9 cellular contexts compared by ENCODE assay signal in the genomic region with DNA sequence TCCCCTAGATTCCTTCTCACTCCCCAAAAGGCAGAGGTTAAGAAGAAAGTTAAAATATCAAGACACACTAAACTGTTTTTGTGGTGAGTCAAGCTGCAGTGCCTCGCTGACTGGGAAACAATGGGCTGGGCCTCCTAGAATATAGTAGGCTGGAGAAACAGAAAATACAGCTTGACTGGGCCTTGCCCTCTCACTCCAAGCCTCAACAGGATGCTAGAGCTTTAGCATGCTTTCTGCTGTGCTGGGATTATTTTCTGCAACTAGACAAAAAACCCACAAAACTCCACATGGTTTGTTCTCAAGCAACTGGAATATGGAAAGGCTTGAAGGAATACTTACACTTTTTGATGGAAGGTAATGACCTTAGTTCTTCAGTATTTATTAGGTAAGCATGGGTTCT. TPM values are rescaled to one million over a fixed set of nuclear protein-coding genes. Genes with fewer than 3 reads are reported as not detected.
DNase-seq lines count a peak whose midpoint lies in the region; ATAC-seq and TF ChIP-seq lines count a peak whose summit lies in the region.
"Had no signal": no experiment of that assay in that cellular context is flagged by ENCODE, and none has a peak within 500 bp of the region (broad histone marks: within the 10 kb centered on the region; RNA-seq: fewer than 3 reads in every experiment).

No MANE protein-coding gene starts in this region.

- POLR2A ChIA-PET in GM10248 (lab: Yijun Ruan, JAX), result no interaction called here

- CTCF ChIA-PET in GM10248 (lab: Yijun Ruan, JAX), result interaction anchor here (1.2 to 2.2 kb wide), 5 partner anchors 8 to 30 kb away, joined by 3 to 5 read pairs (median 4); no protein-coding TSS in a partner anchor

- peaks cover 17% of the 10 kb centered on the region for H3F3A ChIP-seq in neural progenitor cell (ENCODE audit: low read depth)

- DNase-seq in AG20443 (ENCODE audit: low spot score) (peak; percentile 67), Peyer's patch (peak in 1 of 3 donors; percentile 41), neural progenitor cell (ENCODE audit: low spot score) (peak; percentile 42), NCI-H748 treated with DMSO at 0.1 percent for 48 hours (lab: John Stamatoyannopoulos, UW) (no peak), GM10248 (ENCODE audit: extremely low spot score) (no peak), NCI-H82 treated with DMSO at 0.1 percent for 48 hours (lab: John Stamatoyannopoulos, UW; ENCODE audit: unreplicated experiment) (no peak), iPS-NIHi11 (ENCODE audit: low spot score) (no peak)
- DNase-seq: NCI-H82 had no signal

- no peaks in the 10 kb centered on the region for H3K9me3 Mint-ChIP-seq in neural progenitor cell

- H4K20me1 ChIP-seq in neural progenitor cell (ENCODE audit: low read depth), result peaks cover 29% of the 10 kb centered on the region

- H3K27ac Mint-ChIP-seq in neural progenitor cell, result peak overlapping the region; percentile 67

- peaks cover 0 to 79% (median 29%) of the 10 kb centered on the region in 4 donors for H3K4me1 ChIP-seq in Peyer's patch
- H3K4me1 ChIP-seq in neural progenitor cell, result peaks cover 34% of the 10 kb centered on the region

- H2AFZ ChIP-seq in neural progenitor cell (replicated peaks), result no peak overlapping the region

- no peak overlapping the region for H3K9ac ChIP-seq in neural progenitor cell

- peaks cover 0 to 4% (median 0%) of the 10 kb centered on the region in 3 donors for H3K36me3 ChIP-seq in Peyer's patch
- no peaks in the 10 kb centered on the region for H3K36me3 ChIP-seq in neural progenitor cell

- no peak for TF ChIP-seq CTCF in Peyer's patch (IDR thresholded peaks at IDR 0.05)
- TF ChIP-seq CTCF in neural progenitor cell (IDR thresholded peaks at IDR 0.05), result no peak
- TF ChIP-seq CTCF in GM10248 (IDR thresholded peaks at IDR 0.05; ENCODE audit: control extremely low read depth, extremely low read depth, low read depth, missing control alignments), result no peak

- H3K79me2 ChIP-seq in neural progenitor cell (ENCODE audit: low read depth), result peaks cover 47% of the 10 kb centered on the region

- H3K4me3 ChIP-seq in Peyer's patch (peak overlapping the region in 1 of 4 donors; percentile 0), neural progenitor cell (no peak overlapping the region)

- H3K9me3 ChIP-seq in Peyer's patch (no peaks in the 10 kb centered on the region), neural progenitor cell (ENCODE audit: low read depth) (no peaks in the 10 kb centered on the region)

- no peaks in the 10 kb centered on the region for H3K27me3 ChIP-seq in Peyer's patch
- no peaks in the 10 kb centered on the region for H3K27me3 ChIP-seq in neural progenitor cell

- TF ChIP-seq POLR2A in Peyer's patch (IDR thresholded peaks at IDR 0.05), result no peak

- no peaks in the 10 kb centered on the region for H3K27me3 Mint-ChIP-seq in neural progenitor cell (ENCODE audit: insufficient read depth, low read depth)

- H3K4me1 Mint-ChIP-seq in neural progenitor cell, result peaks cover 52% of the 10 kb centered on the region

- ATAC-seq in esophagus mucosa, result peak; percentile 76

- peak overlapping the region; percentile 72 to 86 (median 76) for H3K27ac ChIP-seq in Peyer's patch
- H3K27ac ChIP-seq in neural progenitor cell, result peak overlapping the region; percentile 83

- peak overlapping the region; percentile 70 for H3K4me2 ChIP-seq in neural progenitor cell

- H3K36me3 Mint-ChIP-seq in neural progenitor cell, result peaks cover 8% of the 10 kb centered on the region

- H3K4me3 Mint-ChIP-seq in neural progenitor cell, result peak overlapping the region; percentile 11

RNA-seq across cellular contexts. Expression of gene FOXO3, which starts 27.9 kb away (rescaled TPM):
- total RNA-seq in Peyer's patch (10 to 100 TPM; 34.3 to 61.1 (median 49.7) TPM), esophagus mucosa (29.3 TPM), neural progenitor cell (ENCODE audit: low replicate concordance) (13.7 and 17.1 TPM in 2 replicates)

Comparison
In these comparisons a context has a peak if more than half of its experiments do, and no peak if none do; other contexts are left out.
1. DNase-seq: peak in AG20443 (single experiment) and neural progenitor cell (single experiment); none in NCI-H748 treated with DMSO at 0.1 percent for 48 hours (single experiment), GM10248 (single experiment), NCI-H82 treated with DMSO at 0.1 percent for 48 hours (single experiment) and iPS-NIHi11 (single experiment).